ENCODE assay signal across 1 cellular context in the genomic region with DNA sequence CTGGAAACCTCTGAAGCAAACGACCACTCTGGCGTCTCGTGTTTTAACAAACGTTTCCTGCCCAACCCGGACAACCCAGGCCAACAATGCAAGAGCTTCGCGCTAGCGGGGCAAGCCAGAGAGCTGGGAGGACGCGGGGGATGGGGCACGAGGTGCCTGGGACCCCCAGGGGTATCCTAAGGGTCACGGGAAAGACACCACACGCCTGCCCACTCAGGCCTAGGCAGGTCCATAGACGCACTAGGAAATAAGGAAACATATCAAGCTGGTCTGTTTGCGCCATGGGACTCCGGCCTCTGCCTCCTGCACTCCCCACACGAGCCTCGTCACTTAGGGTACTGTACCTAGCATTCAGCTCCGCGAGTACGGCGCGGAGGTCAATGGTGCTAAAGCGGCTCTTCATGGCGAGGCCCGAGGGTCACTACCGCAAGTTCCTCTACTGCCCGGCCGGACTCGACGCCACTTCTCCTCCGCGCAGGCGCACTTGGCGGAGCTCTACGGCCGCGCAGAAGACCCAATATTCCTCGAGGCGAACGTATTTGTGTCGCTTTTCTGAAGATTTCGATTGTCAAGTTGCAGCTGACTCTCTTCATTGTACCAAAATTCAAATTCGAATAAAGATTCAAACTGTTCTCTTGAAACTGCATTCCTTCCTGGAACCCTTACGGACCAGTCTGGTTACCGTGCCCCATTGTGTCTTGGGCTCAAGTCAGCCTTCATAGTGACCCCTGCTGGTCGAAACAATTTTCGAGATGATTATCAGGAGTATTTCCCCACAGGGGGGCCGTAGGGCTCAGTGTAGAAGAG.
TF ChIP-seq lines count a peak whose summit lies in the region.

A gene with protein sequence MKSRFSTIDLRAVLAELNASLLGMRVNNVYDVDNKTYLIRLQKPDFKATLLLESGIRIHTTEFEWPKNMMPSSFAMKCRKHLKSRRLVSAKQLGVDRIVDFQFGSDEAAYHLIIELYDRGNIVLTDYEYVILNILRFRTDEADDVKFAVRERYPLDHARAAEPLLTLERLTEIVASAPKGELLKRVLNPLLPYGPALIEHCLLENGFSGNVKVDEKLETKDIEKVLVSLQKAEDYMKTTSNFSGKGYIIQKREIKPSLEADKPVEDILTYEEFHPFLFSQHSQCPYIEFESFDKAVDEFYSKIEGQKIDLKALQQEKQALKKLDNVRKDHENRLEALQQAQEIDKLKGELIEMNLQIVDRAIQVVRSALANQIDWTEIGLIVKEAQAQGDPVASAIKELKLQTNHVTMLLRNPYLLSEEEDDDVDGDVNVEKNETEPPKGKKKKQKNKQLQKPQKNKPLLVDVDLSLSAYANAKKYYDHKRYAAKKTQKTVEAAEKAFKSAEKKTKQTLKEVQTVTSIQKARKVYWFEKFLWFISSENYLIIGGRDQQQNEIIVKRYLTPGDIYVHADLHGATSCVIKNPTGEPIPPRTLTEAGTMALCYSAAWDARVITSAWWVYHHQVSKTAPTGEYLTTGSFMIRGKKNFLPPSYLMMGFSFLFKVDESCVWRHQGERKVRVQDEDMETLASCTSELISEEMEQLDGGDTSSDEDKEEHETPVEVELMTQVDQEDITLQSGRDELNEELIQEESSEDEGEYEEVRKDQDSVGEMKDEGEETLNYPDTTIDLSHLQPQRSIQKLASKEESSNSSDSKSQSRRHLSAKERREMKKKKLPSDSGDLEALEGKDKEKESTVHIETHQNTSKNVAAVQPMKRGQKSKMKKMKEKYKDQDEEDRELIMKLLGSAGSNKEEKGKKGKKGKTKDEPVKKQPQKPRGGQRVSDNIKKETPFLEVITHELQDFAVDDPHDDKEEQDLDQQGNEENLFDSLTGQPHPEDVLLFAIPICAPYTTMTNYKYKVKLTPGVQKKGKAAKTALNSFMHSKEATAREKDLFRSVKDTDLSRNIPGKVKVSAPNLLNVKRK (minus strand): TSS at position 438 of the 807 bp plus-strand sequence. CDS start 35 bp downstream, at position 403.

TF ChIP-seq in HepG2, 621 proteins besides CTCF, POLR2A, EP300 and RAD21 (continued from another document and continues in another):
- TF ChIP-seq, protein P1, sequence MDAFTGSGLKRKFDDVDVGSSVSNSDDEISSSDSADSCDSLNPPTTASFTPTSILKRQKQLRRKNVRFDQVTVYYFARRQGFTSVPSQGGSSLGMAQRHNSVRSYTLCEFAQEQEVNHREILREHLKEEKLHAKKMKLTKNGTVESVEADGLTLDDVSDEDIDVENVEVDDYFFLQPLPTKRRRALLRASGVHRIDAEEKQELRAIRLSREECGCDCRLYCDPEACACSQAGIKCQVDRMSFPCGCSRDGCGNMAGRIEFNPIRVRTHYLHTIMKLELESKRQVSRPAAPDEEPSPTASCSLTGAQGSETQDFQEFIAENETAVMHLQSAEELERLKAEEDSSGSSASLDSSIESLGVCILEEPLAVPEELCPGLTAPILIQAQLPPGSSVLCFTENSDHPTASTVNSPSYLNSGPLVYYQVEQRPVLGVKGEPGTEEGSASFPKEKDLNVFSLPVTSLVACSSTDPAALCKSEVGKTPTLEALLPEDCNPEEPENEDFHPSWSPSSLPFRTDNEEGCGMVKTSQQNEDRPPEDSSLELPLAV (CRISPR knock-in tag; conservative IDR thresholded peaks at IDR 0.05; ENCODE audit: low read depth): no peak
- TF ChIP-seq ZNF629 (CRISPR knock-in tag; conservative IDR thresholded peaks at IDR 0.05): no peak
- no peak for TF ChIP-seq GPN1 (CRISPR knock-in tag; IDR thresholded peaks at IDR 0.05; ENCODE audit: borderline replicate concordance)
- no peak for TF ChIP-seq MAFK (conservative IDR thresholded peaks at IDR 0.05 in 1 of 2, IDR thresholded peaks at IDR 0.05 in 1 of 2; ENCODE audit: low read length in 2 of 2)
- no peak for TF ChIP-seq MIER2 (CRISPR knock-in tag; IDR thresholded peaks at IDR 0.05)
- TF ChIP-seq THYN1 (CRISPR knock-in tag; IDR thresholded peaks at IDR 0.05; ENCODE audit: borderline replicate concordance, low read depth): no peak
- TF ChIP-seq ZNF335 (CRISPR knock-in tag; IDR thresholded peaks at IDR 0.05): peak; percentile 81; the same call in 1 of the 2 replicates
- no peak; the same call in none of the 2 replicates for TF ChIP-seq ARID2 (CRISPR knock-in tag; IDR thresholded peaks at IDR 0.05; ENCODE audit: borderline replicate concordance)
- TF ChIP-seq, protein P2, sequence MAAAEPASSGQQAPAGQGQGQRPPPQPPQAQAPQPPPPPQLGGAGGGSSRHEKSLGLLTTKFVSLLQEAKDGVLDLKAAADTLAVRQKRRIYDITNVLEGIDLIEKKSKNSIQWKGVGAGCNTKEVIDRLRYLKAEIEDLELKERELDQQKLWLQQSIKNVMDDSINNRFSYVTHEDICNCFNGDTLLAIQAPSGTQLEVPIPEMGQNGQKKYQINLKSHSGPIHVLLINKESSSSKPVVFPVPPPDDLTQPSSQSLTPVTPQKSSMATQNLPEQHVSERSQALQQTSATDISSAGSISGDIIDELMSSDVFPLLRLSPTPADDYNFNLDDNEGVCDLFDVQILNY (CRISPR knock-in tag; conservative IDR thresholded peaks at IDR 0.05): no peak; the same call in 1 of the 2 replicates
- TF ChIP-seq ZNF496 (CRISPR knock-in tag; IDR thresholded peaks at IDR 0.05; ENCODE audit: insufficient replicate concordance): no peak
- peak; percentile 92 for TF ChIP-seq KMT2A (CRISPR knock-in tag; IDR thresholded peaks at IDR 0.05)
- TF ChIP-seq SOX13 (IDR thresholded peaks at IDR 0.05): no peak
- no peak for TF ChIP-seq SOX13 (CRISPR knock-in tag; conservative IDR thresholded peaks at IDR 0.05 in 1 of 2, IDR thresholded peaks at IDR 0.05 in 1 of 2)
- TF ChIP-seq HNF4A (CRISPR knock-in tag; IDR thresholded peaks at IDR 0.05): no peak; the same call in 1 of the 2 replicates
- TF ChIP-seq PITX1 (CRISPR knock-in tag; IDR thresholded peaks at IDR 0.05): no peak
- peak; percentile 71 for TF ChIP-seq ZNF670 (CRISPR knock-in tag; IDR thresholded peaks at IDR 0.05; ENCODE audit: borderline replicate concordance)
- no peak for TF ChIP-seq NFE2 (CRISPR knock-in tag; IDR thresholded peaks at IDR 0.05)
- TF ChIP-seq ZNF543 (CRISPR knock-in tag; IDR thresholded peaks at IDR 0.05): peak; percentile 43; the same call in 1 of the 2 replicates
- TF ChIP-seq NAIF1 (CRISPR knock-in tag; IDR thresholded peaks at IDR 0.05; ENCODE audit: borderline replicate concordance): peak; percentile 93; the same call in 1 of the 2 replicates
- TF ChIP-seq, protein P3, sequence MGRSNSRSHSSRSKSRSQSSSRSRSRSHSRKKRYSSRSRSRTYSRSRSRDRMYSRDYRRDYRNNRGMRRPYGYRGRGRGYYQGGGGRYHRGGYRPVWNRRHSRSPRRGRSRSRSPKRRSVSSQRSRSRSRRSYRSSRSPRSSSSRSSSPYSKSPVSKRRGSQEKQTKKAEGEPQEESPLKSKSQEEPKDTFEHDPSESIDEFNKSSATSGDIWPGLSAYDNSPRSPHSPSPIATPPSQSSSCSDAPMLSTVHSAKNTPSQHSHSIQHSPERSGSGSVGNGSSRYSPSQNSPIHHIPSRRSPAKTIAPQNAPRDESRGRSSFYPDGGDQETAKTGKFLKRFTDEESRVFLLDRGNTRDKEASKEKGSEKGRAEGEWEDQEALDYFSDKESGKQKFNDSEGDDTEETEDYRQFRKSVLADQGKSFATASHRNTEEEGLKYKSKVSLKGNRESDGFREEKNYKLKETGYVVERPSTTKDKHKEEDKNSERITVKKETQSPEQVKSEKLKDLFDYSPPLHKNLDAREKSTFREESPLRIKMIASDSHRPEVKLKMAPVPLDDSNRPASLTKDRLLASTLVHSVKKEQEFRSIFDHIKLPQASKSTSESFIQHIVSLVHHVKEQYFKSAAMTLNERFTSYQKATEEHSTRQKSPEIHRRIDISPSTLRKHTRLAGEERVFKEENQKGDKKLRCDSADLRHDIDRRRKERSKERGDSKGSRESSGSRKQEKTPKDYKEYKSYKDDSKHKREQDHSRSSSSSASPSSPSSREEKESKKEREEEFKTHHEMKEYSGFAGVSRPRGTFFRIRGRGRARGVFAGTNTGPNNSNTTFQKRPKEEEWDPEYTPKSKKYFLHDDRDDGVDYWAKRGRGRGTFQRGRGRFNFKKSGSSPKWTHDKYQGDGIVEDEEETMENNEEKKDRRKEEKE (IDR thresholded peaks at IDR 0.05): no peak
- no peak for TF ChIP-seq U2AF1 (optimal IDR thresholded peaks at IDR 0.05; ENCODE audit: low read depth, low read length)
- no peak for TF ChIP-seq SRSF9 (IDR thresholded peaks at IDR 0.05; ENCODE audit: borderline replicate concordance, insufficient read depth, low read depth, low read length, poor library complexity, severe bottlenecking)
- TF ChIP-seq, protein P4, sequence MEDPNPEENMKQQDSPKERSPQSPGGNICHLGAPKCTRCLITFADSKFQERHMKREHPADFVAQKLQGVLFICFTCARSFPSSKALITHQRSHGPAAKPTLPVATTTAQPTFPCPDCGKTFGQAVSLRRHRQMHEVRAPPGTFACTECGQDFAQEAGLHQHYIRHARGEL (CRISPR knock-in tag; IDR thresholded peaks at IDR 0.05): no peak
- TF ChIP-seq, protein P5, sequence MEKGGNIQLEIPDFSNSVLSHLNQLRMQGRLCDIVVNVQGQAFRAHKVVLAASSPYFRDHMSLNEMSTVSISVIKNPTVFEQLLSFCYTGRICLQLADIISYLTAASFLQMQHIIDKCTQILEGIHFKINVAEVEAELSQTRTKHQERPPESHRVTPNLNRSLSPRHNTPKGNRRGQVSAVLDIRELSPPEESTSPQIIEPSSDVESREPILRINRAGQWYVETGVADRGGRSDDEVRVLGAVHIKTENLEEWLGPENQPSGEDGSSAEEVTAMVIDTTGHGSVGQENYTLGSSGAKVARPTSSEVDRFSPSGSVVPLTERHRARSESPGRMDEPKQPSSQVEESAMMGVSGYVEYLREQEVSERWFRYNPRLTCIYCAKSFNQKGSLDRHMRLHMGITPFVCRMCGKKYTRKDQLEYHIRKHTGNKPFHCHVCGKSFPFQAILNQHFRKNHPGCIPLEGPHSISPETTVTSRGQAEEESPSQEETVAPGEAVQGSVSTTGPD (CRISPR knock-in tag; IDR thresholded peaks at IDR 0.05): no peak
- no peak for TF ChIP-seq TP53 (CRISPR knock-in tag; conservative IDR thresholded peaks at IDR 0.05)
- 0 out of 2 replicates have a peak, but pooled peaks have one; percentile 56 for TF ChIP-seq ZFP90 (CRISPR knock-in tag; IDR thresholded peaks at IDR 0.05; ENCODE audit: borderline replicate concordance)
- TF ChIP-seq IKZF4 (CRISPR knock-in tag; IDR thresholded peaks at IDR 0.05; ENCODE audit: borderline replicate concordance, low read depth, not compliant biosample characterization): no peak
- TF ChIP-seq, protein P6, sequence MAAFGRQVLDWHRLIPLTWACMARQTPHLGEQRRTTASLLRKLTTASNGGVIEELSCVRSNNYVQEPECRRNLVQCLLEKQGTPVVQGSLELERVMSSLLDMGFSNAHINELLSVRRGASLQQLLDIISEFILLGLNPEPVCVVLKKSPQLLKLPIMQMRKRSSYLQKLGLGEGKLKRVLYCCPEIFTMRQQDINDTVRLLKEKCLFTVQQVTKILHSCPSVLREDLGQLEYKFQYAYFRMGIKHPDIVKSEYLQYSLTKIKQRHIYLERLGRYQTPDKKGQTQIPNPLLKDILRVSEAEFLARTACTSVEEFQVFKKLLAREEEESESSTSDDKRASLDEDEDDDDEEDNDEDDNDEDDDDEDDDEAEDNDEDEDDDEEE (CRISPR knock-in tag; IDR thresholded peaks at IDR 0.05): peak; percentile 52; the same call in 1 of the 2 replicates
- TF ChIP-seq PCBP2 (optimal IDR thresholded peaks at IDR 0.05; ENCODE audit: low read depth, low read length, poor library complexity, severe bottlenecking): no peak
- peak; percentile 65; the same call in 1 of the 2 replicates for TF ChIP-seq RFXANK (CRISPR knock-in tag; IDR thresholded peaks at IDR 0.05)
- TF ChIP-seq MIER3 (CRISPR knock-in tag; IDR thresholded peaks at IDR 0.05; ENCODE audit: borderline replicate concordance): peak; percentile 17; the same call in 1 of the 2 replicates
- TF ChIP-seq, protein P7, sequence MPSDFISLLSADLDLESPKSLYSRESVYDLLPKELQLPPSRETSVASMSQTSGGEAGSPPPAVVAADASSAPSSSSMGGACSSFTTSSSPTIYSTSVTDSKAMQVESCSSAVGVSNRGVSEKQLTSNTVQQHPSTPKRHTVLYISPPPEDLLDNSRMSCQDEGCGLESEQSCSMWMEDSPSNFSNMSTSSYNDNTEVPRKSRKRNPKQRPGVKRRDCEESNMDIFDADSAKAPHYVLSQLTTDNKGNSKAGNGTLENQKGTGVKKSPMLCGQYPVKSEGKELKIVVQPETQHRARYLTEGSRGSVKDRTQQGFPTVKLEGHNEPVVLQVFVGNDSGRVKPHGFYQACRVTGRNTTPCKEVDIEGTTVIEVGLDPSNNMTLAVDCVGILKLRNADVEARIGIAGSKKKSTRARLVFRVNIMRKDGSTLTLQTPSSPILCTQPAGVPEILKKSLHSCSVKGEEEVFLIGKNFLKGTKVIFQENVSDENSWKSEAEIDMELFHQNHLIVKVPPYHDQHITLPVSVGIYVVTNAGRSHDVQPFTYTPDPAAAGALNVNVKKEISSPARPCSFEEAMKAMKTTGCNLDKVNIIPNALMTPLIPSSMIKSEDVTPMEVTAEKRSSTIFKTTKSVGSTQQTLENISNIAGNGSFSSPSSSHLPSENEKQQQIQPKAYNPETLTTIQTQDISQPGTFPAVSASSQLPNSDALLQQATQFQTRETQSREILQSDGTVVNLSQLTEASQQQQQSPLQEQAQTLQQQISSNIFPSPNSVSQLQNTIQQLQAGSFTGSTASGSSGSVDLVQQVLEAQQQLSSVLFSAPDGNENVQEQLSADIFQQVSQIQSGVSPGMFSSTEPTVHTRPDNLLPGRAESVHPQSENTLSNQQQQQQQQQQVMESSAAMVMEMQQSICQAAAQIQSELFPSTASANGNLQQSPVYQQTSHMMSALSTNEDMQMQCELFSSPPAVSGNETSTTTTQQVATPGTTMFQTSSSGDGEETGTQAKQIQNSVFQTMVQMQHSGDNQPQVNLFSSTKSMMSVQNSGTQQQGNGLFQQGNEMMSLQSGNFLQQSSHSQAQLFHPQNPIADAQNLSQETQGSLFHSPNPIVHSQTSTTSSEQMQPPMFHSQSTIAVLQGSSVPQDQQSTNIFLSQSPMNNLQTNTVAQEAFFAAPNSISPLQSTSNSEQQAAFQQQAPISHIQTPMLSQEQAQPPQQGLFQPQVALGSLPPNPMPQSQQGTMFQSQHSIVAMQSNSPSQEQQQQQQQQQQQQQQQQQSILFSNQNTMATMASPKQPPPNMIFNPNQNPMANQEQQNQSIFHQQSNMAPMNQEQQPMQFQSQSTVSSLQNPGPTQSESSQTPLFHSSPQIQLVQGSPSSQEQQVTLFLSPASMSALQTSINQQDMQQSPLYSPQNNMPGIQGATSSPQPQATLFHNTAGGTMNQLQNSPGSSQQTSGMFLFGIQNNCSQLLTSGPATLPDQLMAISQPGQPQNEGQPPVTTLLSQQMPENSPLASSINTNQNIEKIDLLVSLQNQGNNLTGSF (CRISPR knock-in tag; IDR thresholded peaks at IDR 0.05): no peak; the same call in 1 of the 2 replicates
- peak; percentile 7; the same call in 1 of the 2 replicates for TF ChIP-seq RARA (CRISPR knock-in tag; IDR thresholded peaks at IDR 0.05)
- no peak; the same call in 1 of the 2 replicates for TF ChIP-seq SIN3A (IDR thresholded peaks at IDR 0.05; ENCODE audit: borderline replicate concordance, low read depth, low read length)
- no peak for TF ChIP-seq ZFYVE20 (CRISPR knock-in tag; IDR thresholded peaks at IDR 0.05; ENCODE audit: borderline replicate concordance, low read depth)
- TF ChIP-seq, protein P8, sequence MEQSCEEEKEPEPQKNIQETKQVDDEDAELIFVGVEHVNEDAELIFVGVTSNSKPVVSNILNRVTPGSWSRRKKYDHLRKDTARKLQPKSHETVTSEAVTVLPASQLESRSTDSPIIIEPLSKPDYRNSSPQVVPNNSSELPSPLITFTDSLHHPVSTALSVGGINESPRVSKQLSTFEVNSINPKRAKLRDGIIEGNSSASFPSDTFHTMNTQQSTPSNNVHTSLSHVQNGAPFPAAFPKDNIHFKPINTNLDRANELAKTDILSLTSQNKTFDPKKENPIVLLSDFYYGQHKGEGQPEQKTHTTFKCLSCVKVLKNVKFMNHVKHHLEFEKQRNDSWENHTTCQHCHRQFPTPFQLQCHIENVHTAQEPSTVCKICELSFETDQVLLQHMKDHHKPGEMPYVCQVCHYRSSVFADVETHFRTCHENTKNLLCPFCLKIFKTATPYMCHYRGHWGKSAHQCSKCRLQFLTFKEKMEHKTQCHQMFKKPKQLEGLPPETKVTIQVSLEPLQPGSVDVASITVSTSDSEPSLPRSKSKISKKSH (CRISPR knock-in tag; IDR thresholded peaks at IDR 0.05; ENCODE audit: borderline replicate concordance): peak; percentile 92
